Comparison of ENCODE assay signal across 1 cellular context in genomic region chr11:47083913-47084312, GRCh38.
TF ChIP-seq lines count a peak whose summit lies in the region.

No MANE protein-coding gene starts in this region.

TF ChIP-seq in K562, 482 proteins besides CTCF, POLR2A, EP300 and RAD21 (continued from another document):
- TF ChIP-seq TSHZ1 (CRISPR knock-in tag; IDR thresholded peaks at IDR 0.05) (no peak), ZNF507 (tag; conservative IDR thresholded peaks at IDR 0.05) (no peak), MLX (CRISPR knock-in tag; conservative IDR thresholded peaks at IDR 0.05) (no peak), USF2 (CRISPR knock-in tag; IDR thresholded peaks at IDR 0.05) (no peak), ZNF740 (CRISPR knock-in tag; IDR thresholded peaks at IDR 0.05) (no peak), ZNF740 (tag; IDR thresholded peaks at IDR 0.05) (no peak), CEBPG (CRISPR knock-in tag; IDR thresholded peaks at IDR 0.05) (no peak), CEBPG (tag; conservative IDR thresholded peaks at IDR 0.05 in 1 of 2, IDR thresholded peaks at IDR 0.05 in 1 of 2) (peak in 1 of 2 experiments; percentile 44; a peak in 1 of 4 replicates), E2F4 (CRISPR knock-in tag; IDR thresholded peaks at IDR 0.05; ENCODE audit: low read depth) (no peak), BRCA1 (IDR thresholded peaks at IDR 0.05) (no peak), BRCA1 (CRISPR knock-in tag; IDR thresholded peaks at IDR 0.05) (no peak), UBTF (IDR thresholded peaks at IDR 0.05; ENCODE audit: borderline replicate concordance in 1 of 2, low read depth in 2 of 2, low read length in 2 of 2) (no peak)
